Comparison of ENCODE assay signal across 21 cellular contexts in genomic region chr9:70106571-70106970, GRCh38.
"Had no signal": no experiment of that assay in that cellular context is flagged by ENCODE, and none has a peak within 500 bp of the region (broad histone marks: within the 10 kb centered on the region; RNA-seq: fewer than 3 reads in every experiment).

No MANE protein-coding gene starts in this region.

- H3K27ac ChIP-seq: brain microvascular endothelial cell, WERI-Rb-1 had no signal

- DNase-seq: activated CD4-positive, alpha-beta memory T cell treated with anti-CD3 and anti-CD28 coated beads, Interleukin-2, amount 10 ng/mL, durations not matched to agents 7 days and 5 days; activated CD4-positive, alpha-beta T cell treated with anti-CD3 and anti-CD28 coated beads for 36 hours; activated CD4-positive, alpha-beta T cell treated with anti-CD3 and anti-CD28 coated beads, Interleukin-2, amount 50 U/mL, for 1 hour; activated CD8-positive, alpha-beta memory T cell treated with anti-CD3 and anti-CD28 coated beads, Interleukin-2, amount 50 U/mL, for 4 hours; activated gamma-delta T cell treated with Interleukin-2 at 50 U/mL for 16 hours; activated naive CD4-positive, alpha-beta T cell treated with anti-CD3 and anti-CD28 coated beads, Interleukin-2, amount 10 ng/mL, durations not matched to agents 7 days and 5 days; activated naive CD8-positive, alpha-beta T cell treated with anti-CD3 and anti-CD28 coated beads for 36 hours; activated T-cell treated with anti-CD3 and anti-CD28 coated beads, Interleukin-2, amount 50 U/mL, for 72 hours; brain microvascular endothelial cell; cerebellar nuclear complex; Karpas-422; NCI-H1048; NCI-H146; NCI-H187 treated with DMSO at 0.1 percent for 48 hours; NCI-H2081 treated with DMSO at 0.1 percent for 48 hours; NCI-H226; NCI-H526; NCI-H774; SK-N-SH; T-helper 1 cell; WERI-Rb-1 had no signal

- H3K36me3 ChIP-seq: brain microvascular endothelial cell, WERI-Rb-1 had no signal

- H3K9me3 ChIP-seq: SK-N-SH had no signal

- H3K27me3 ChIP-seq: brain microvascular endothelial cell had no signal

- ATAC-seq: activated CD4-positive, alpha-beta T cell treated with anti-CD3 and anti-CD28 coated beads for 36 hours; activated T-cell treated with anti-CD3 and anti-CD28 coated beads, Interleukin-2, amount 50 U/mL, for 72 hours had no signal
